ENCODE assay signal across 17 cellular contexts in genomic region chr17:80348551-80349436, GRCh38.
DNase-seq lines count a peak whose midpoint lies in the region; ATAC-seq, FAIRE-seq and TF ChIP-seq lines count a peak whose summit lies in the region.
"Had no signal": no experiment of that assay in that cellular context is flagged by ENCODE, and none has a peak within 500 bp of the region (broad histone marks: within the 10 kb centered on the region; RNA-seq: fewer than 3 reads in every experiment).

No MANE protein-coding gene starts in this region.

- no peak overlapping the region for H2BK120ac ChIP-seq in mesenchymal stem cell (ENCODE audit: low read depth, low read length)

- H3K27ac Mint-ChIP-seq in activated CD8-positive, alpha-beta T cell treated with anti-CD3 and anti-CD28 coated beads, Interleukin-2, amount 10 ng/mL, durations not matched to agents 7 days and 5 days = peak overlapping the region; percentile 54

- no peak for FAIRE-seq in H54 (lab: Jason Lieb, UNC)
- FAIRE-seq: GM18507 had no signal

- no peak for TF ChIP-seq CTCF in tibial nerve (IDR thresholded peaks at IDR 0.05)

- 84% methylated on average over 28 of the region's 29 CpGs for WGBS in mesenchymal stem cell
- 85% methylated on average over 28 to 29 of the region's 29 CpGs for WGBS in tibial nerve, 2 donors

- H2BK15ac ChIP-seq in mesenchymal stem cell (ENCODE audit: low read depth, poor library complexity, severe bottlenecking) = no peak overlapping the region

- no peak for TF ChIP-seq POLR2A in H54 (IDR thresholded peaks at IDR 0.05; ENCODE audit: low read depth, low read length)
- no peak for TF ChIP-seq POLR2A in tibial nerve (IDR thresholded peaks at IDR 0.05)

- H3K9ac ChIP-seq in mesenchymal stem cell (ENCODE audit: low read length) = no peak overlapping the region
- H3K9ac ChIP-seq: BLaER1 treated with 17β-estradiol and CSF1 and Interleukin-3, amounts not matched to agents 10 nM and 100 nM had no signal

- H2BK12ac ChIP-seq in mesenchymal stem cell (ENCODE audit: low read length in 2 of 2) = no peak overlapping the region

- no peak overlapping the region for H3K4me2 ChIP-seq in mesenchymal stem cell (ENCODE audit: low read length, poor library complexity, severe bottlenecking)
- H3K4me2 ChIP-seq: BLaER1 treated with 17β-estradiol and CSF1 and Interleukin-3, amounts not matched to agents 10 nM and 100 nM; PC-9 had no signal

- TF ChIP-seq EP300 in tibial nerve (IDR thresholded peaks at IDR 0.05) = no peak

- H2AFZ ChIP-seq in mesenchymal stem cell (ENCODE audit: low read depth, low read length) = no peak overlapping the region
- H2AFZ ChIP-seq: PC-9 had no signal

- no peaks in the 10 kb centered on the region for H3K27me3 ChIP-seq in mesenchymal stem cell (ENCODE audit: control insufficient read depth in 1 of 2, insufficient read depth in 1 of 2, low read length in 2 of 2)
- H3K27me3 ChIP-seq in tibial nerve = no peaks in the 10 kb centered on the region
- H3K27me3 ChIP-seq: BLaER1 treated with 17β-estradiol and CSF1 and Interleukin-3, amounts not matched to agents 10 nM and 100 nM; stomach had no signal

- CTCF ChIA-PET in activated CD8-positive, alpha-beta T cell treated with anti-CD3 and anti-CD28 coated beads, Interleukin-2, amount 10 ng/mL, durations not matched to agents 7 days and 5 days (lab: Charles Lee) = no interaction called here

- H4K8ac ChIP-seq in mesenchymal stem cell (ENCODE audit: low read length) = no peak overlapping the region

- ATAC-seq in activated CD8-positive, alpha-beta T cell treated with anti-CD3 and anti-CD28 coated beads, Interleukin-2, amount 10 ng/mL, durations not matched to agents 7 days and 5 days = no peak
- ATAC-seq in HG03354 (IDR thresholded peaks at IDR 0.05; ENCODE audit: poor library complexity, severe bottlenecking, unreplicated experiment) = no peak

- peaks cover 95% of the 10 kb centered on the region for H3K36me3 Mint-ChIP-seq in activated CD8-positive, alpha-beta T cell treated with anti-CD3 and anti-CD28 coated beads, Interleukin-2, amount 10 ng/mL, durations not matched to agents 7 days and 5 days (ENCODE audit: low read depth)

- H3K4me3 ChIP-seq in mesenchymal stem cell (ENCODE audit: insufficient read depth in 1 of 2, low read depth in 1 of 2, low read length in 2 of 2) (no peak overlapping the region), tibial nerve (no peak overlapping the region)
- H3K4me3 ChIP-seq: BLaER1 treated with 17β-estradiol and CSF1 and Interleukin-3, amounts not matched to agents 10 nM and 100 nM; PC-9; prostate gland; stomach had no signal

- no peaks in the 10 kb centered on the region for H3K27me3 Mint-ChIP-seq in activated CD8-positive, alpha-beta T cell treated with anti-CD3 and anti-CD28 coated beads, Interleukin-2, amount 10 ng/mL, durations not matched to agents 7 days and 5 days (ENCODE audit: low read depth)

- H3K18ac ChIP-seq in mesenchymal stem cell (ENCODE audit: low read depth in 1 of 2, low read length in 2 of 2) = no peak overlapping the region

- no peak overlapping the region for H2AK5ac ChIP-seq in mesenchymal stem cell (ENCODE audit: low read length, severe bottlenecking)

- POLR2A ChIA-PET in activated CD8-positive, alpha-beta T cell treated with anti-CD3 and anti-CD28 coated beads, Interleukin-2, amount 10 ng/mL, durations not matched to agents 7 days and 5 days (lab: Charles Lee) = interaction anchor here (0.5 kb wide), 1 partner anchor 26 kb away, joined by 3 read pairs; no protein-coding TSS in a partner anchor

- no peaks in the 10 kb centered on the region for H3K9me3 ChIP-seq in mesenchymal stem cell (ENCODE audit: control insufficient read depth, low read length)
- H3K9me3 ChIP-seq in tibial nerve = no peaks in the 10 kb centered on the region
- H3K9me3 ChIP-seq: BLaER1 treated with 17β-estradiol and CSF1 and Interleukin-3, amounts not matched to agents 10 nM and 100 nM; prostate gland; stomach had no signal

- no peak overlapping the region for H3K4ac ChIP-seq in mesenchymal stem cell (ENCODE audit: low read depth in 1 of 2, low read length in 2 of 2)

- DNase-seq in AG08395 (ENCODE audit: low spot score) (peak; percentile 34), H54 (ENCODE audit: insufficient read length, low spot score) (peak; percentile 40), mesenchymal stem cell (peak; percentile 38), NCI-H510A (lab: John Stamatoyannopoulos, UW) (no peak), tibial nerve (ENCODE audit: low spot score in 2 of 2) (no peak), SIG-M5 (lab: John Stamatoyannopoulos, UW) (no peak)
- DNase-seq in activated CD8-positive, alpha-beta T cell treated with anti-CD3 and anti-CD28 coated beads, Interleukin-2, amount 10 ng/mL, durations not matched to agents 7 days and 5 days = no peak
- DNase-seq: activated CD8-positive, alpha-beta memory T cell treated with anti-CD3 and anti-CD28 coated beads, Interleukin-2, amount 50 U/mL, for 4 hours; Karpas-422; PC-9; stimulated activated CD4-positive, alpha-beta T cell treated with anti-CD3 and anti-CD28 coated beads, Interleukin-4, amount 100 ng/mL, for 24 hours; stomach; T1000 had no signal

- H3K14ac ChIP-seq in mesenchymal stem cell (ENCODE audit: low read length in 2 of 2) = no peak overlapping the region

- no peak overlapping the region for H3K4me3 Mint-ChIP-seq in activated CD8-positive, alpha-beta T cell treated with anti-CD3 and anti-CD28 coated beads, Interleukin-2, amount 10 ng/mL, durations not matched to agents 7 days and 5 days

- H3K27ac ChIP-seq in mesenchymal stem cell (ENCODE audit: low read length, poor library complexity, severe bottlenecking) (no peak overlapping the region), tibial nerve (no peak overlapping the region)
- H3K27ac ChIP-seq: BLaER1 treated with 17β-estradiol and CSF1 and Interleukin-3, amounts not matched to agents 10 nM and 100 nM; PC-9; prostate gland; stomach had no signal

- peaks cover 85 to 100% of the 10 kb centered on the region in 2 experiments for H3K36me3 ChIP-seq in mesenchymal stem cell (ENCODE audit: control insufficient read depth in 1 of 2, insufficient read depth in 2 of 2, low read depth in 1 of 2, low read length in 2 of 2)
- peaks cover 5 to 100% (median 74%) of the 10 kb centered on the region in 3 donors for H3K36me3 ChIP-seq in tibial nerve

- H4K91ac ChIP-seq in mesenchymal stem cell (ENCODE audit: low read length) = no peak overlapping the region

- H3K79me1 ChIP-seq in mesenchymal stem cell (replicated peaks; ENCODE audit: low read length, poor library complexity, severe bottlenecking) = peaks cover 27% of the 10 kb centered on the region

- no peaks in the 10 kb centered on the region for H3K9me3 Mint-ChIP-seq in activated CD8-positive, alpha-beta T cell treated with anti-CD3 and anti-CD28 coated beads, Interleukin-2, amount 10 ng/mL, durations not matched to agents 7 days and 5 days (ENCODE audit: insufficient read depth)

- H3K23ac ChIP-seq in mesenchymal stem cell (ENCODE audit: low read length in 2 of 2) = no peak overlapping the region

- H3K4me1 Mint-ChIP-seq in activated CD8-positive, alpha-beta T cell treated with anti-CD3 and anti-CD28 coated beads, Interleukin-2, amount 10 ng/mL, durations not matched to agents 7 days and 5 days (ENCODE audit: low read depth) = peaks cover 11% of the 10 kb centered on the region

- no peak overlapping the region for H2BK5ac ChIP-seq in mesenchymal stem cell (ENCODE audit: low read depth, low read length, poor library complexity, severe bottlenecking)

- no peaks in the 10 kb centered on the region for H3K4me1 ChIP-seq in mesenchymal stem cell (ENCODE audit: control insufficient read depth, insufficient read depth, low read depth, low read length)
- H3K4me1 ChIP-seq in tibial nerve = no peaks in the 10 kb centered on the region
- H3K4me1 ChIP-seq: BLaER1 treated with 17β-estradiol and CSF1 and Interleukin-3, amounts not matched to agents 10 nM and 100 nM; prostate gland; stomach had no signal

Comparison
In these comparisons a context has a peak if more than half of its experiments do, and no peak if none do; other contexts are left out.
1. DNase-seq: peak in AG08395 (single experiment), H54 (single experiment) and mesenchymal stem cell (single experiment); none in activated CD8-positive, alpha-beta T cell treated with anti-CD3 and anti-CD28 coated beads, Interleukin-2, amount 10 ng/mL, durations not matched to agents 7 days and 5 days (single experiment), NCI-H510A (single experiment), tibial nerve (0 of 2) and SIG-M5 (single experiment).